29 cellular contexts compared by ENCODE assay signal in the genomic region with DNA sequence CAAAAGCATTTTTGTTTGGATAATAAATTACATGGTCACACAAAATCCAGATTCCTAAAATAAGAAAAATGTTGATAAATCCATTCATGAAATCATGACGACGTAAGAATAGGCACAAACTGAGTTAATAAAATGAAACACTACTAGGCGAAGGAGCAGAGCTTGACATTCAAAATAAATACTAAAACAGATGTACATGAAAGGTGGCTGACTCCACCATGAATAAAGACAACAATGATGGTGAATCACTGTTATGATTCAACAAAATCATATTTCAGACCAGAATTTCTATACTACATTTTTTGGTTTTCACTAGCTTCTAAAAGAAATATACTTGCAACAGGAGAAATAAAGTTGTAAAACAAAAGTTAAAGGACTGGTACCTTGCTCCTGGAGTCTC.
DNase-seq lines count a peak whose midpoint lies in the region; ATAC-seq and TF ChIP-seq lines count a peak whose summit lies in the region.
"Had no signal": no experiment of that assay in that cellular context is flagged by ENCODE, and none has a peak within 500 bp of the region (broad histone marks: within the 10 kb centered on the region; RNA-seq: fewer than 3 reads in every experiment).

No MANE protein-coding gene starts in this region.

- ATAC-seq in activated naive CD4-positive, alpha-beta T cell treated with anti-CD3 and anti-CD28 coated beads, Interleukin-2, amount 50 U/mL, for 72 hours = no peak
- ATAC-seq in HG03342 (IDR thresholded peaks at IDR 0.05; ENCODE audit: unreplicated experiment) = no peak
- no peak for ATAC-seq in HG03135 (IDR thresholded peaks at IDR 0.05; ENCODE audit: unreplicated experiment)
- ATAC-seq: A549, esophagus mucosa, HCT116 had no signal

- H3K4me3 Mint-ChIP-seq in activated naive CD4-positive, alpha-beta T cell treated with anti-CD3 and anti-CD28 coated beads, Interleukin-2, amount 50 U/mL, for 24 hours = no peak overlapping the region
- H3K4me3 Mint-ChIP-seq: activated naive CD4-positive, alpha-beta T cell treated with anti-CD3 and anti-CD28 coated beads for 36 hours; T-helper 1 cell treated with Interleukin-12 subunit alpha and Interleukin-12 subunit beta and Interleukin-4 antibody, amounts not matched to agents 30 μg/mL and 1 μg/mL, for 36 hours had no signal

- H3K4me1 ChIP-seq in skeletal muscle satellite cell (ENCODE audit: control insufficient read depth, insufficient read depth, low read length) = peaks cover 18% of the 10 kb centered on the region
- no peaks in the 10 kb centered on the region for H3K4me1 ChIP-seq in testis
- H3K4me1 ChIP-seq: A549, BE2C, Peyer's patch, SJCRH30, suprapubic skin had no signal

- H3K36me3 ChIP-seq in skeletal muscle satellite cell (ENCODE audit: insufficient read depth, low read length) (peaks cover 26% of the 10 kb centered on the region), testis (ENCODE audit: low read depth, missing control alignments) (no peaks in the 10 kb centered on the region)
- H3K36me3 ChIP-seq: BE2C had no signal

- TF ChIP-seq CTCF in astrocyte of the spinal cord (IDR thresholded peaks at IDR 0.05; ENCODE audit: low read depth, low read length) = no peak
- no peak for TF ChIP-seq CTCF in fibroblast of mammary gland (conservative IDR thresholded peaks at IDR 0.05; ENCODE audit: control insufficient read depth, insufficient read depth, low read depth, low read length)
- TF ChIP-seq CTCF in testis (IDR thresholded peaks at IDR 0.05) = no peak

- WGBS in testis, 2 donors = 82 to 91% methylated on average over 3 of the region's 3 CpGs

- H3K4me3 ChIP-seq in astrocyte of the spinal cord (ENCODE audit: low read depth, low read length) (no peak overlapping the region), fibroblast of mammary gland (ENCODE audit: control insufficient read depth, low read depth, low read length) (no peak overlapping the region), skeletal muscle satellite cell (ENCODE audit: low read length) (peak overlapping the region; percentile 32), testis (no peak overlapping the region)
- H3K4me3 ChIP-seq: A549, Peyer's patch, SJCRH30, suprapubic skin had no signal

- peak overlapping the region; percentile 56 for H3K4me2 ChIP-seq in skeletal muscle satellite cell (ENCODE audit: low read length)
- H3K4me2 ChIP-seq: A549 had no signal

- no peaks in the 10 kb centered on the region for H3K4me1 Mint-ChIP-seq in activated naive CD4-positive, alpha-beta T cell treated with anti-CD3 and anti-CD28 coated beads, Interleukin-2, amount 50 U/mL, for 24 hours

- in situ Hi-C loops in astrocyte of the spinal cord (cut with HindIII; ENCODE audit: low sequenced_read_pairs) = no loop called here

- H3K27ac ChIP-seq in testis = no peak overlapping the region
- H3K27ac ChIP-seq: A549, HL-60, Peyer's patch, SJCRH30, suprapubic skin had no signal

- no peaks in the 10 kb centered on the region for H3K9me3 Mint-ChIP-seq in activated naive CD4-positive, alpha-beta T cell treated with anti-CD3 and anti-CD28 coated beads, Interleukin-2, amount 50 U/mL, for 24 hours
- no peaks in the 10 kb centered on the region for H3K9me3 Mint-ChIP-seq in activated naive CD4-positive, alpha-beta T cell treated with anti-CD3 and anti-CD28 coated beads, Interleukin-2, amount 50 U/mL, for 72 hours
- H3K9me3 Mint-ChIP-seq: activated naive CD4-positive, alpha-beta T cell treated with anti-CD3 and anti-CD28 coated beads for 36 hours; T-helper 1 cell treated with Interleukin-12 subunit alpha and Interleukin-12 subunit beta and Interleukin-4 antibody, amounts not matched to agents 30 μg/mL and 1 μg/mL, for 36 hours had no signal

- intact Hi-C loops in testis (cut with DNase I; ENCODE audit: low total_unique reads) = no loop called here

- H3K36me3 Mint-ChIP-seq in activated naive CD4-positive, alpha-beta T cell treated with anti-CD3 and anti-CD28 coated beads, Interleukin-2, amount 50 U/mL, for 24 hours = peaks cover 5% of the 10 kb centered on the region
- peaks cover 0 to 9% of the 10 kb centered on the region in 2 donors for H3K36me3 Mint-ChIP-seq in activated naive CD4-positive, alpha-beta T cell treated with anti-CD3 and anti-CD28 coated beads, Interleukin-2, amount 50 U/mL, for 72 hours

- no peak for DNase-seq in activated naive CD4-positive, alpha-beta T cell treated with anti-CD3 and anti-CD28 coated beads, Interleukin-2, amount 50 U/mL, for 72 hours (ENCODE audit: low spot score in 2 of 2)
- DNase-seq in astrocyte of the spinal cord (ENCODE audit: low read depth, low spot score) (peak; percentile 30), fibroblast of mammary gland (ENCODE audit: low read depth) (peak; percentile 59), testis (no peak)
- DNase-seq: activated CD4-positive, alpha-beta T cell treated with anti-CD3 and anti-CD28 coated beads for 1 hour; activated CD8-positive, alpha-beta memory T cell treated with anti-CD3 and anti-CD28 coated beads for 24 hours; activated naive CD4-positive, alpha-beta T cell treated with anti-CD3 and anti-CD28 coated beads for 36 hours; activated T-cell treated with anti-CD3 and anti-CD28 coated beads, Interleukin-2, amount 50 U/mL, for 48 hours; aorta; BE2C; COR-L47; DND-41; effector CD4-positive, alpha-beta T cell; kidney glomerular epithelial cell; NCI-H187 treated with DMSO at 0.1 percent for 48 hours; Peyer's patch; SJCRH30; small intestine; stimulated activated CD4-positive, alpha-beta T cell treated with anti-CD3 and anti-CD28 coated beads, Interleukin-2, amount 100 ng/mL, for 24 hours had no signal

- H3K9ac ChIP-seq in skeletal muscle satellite cell (ENCODE audit: low read depth, low read length) = no peak overlapping the region

- H3K27me3 ChIP-seq in skeletal muscle satellite cell (ENCODE audit: control insufficient read depth, insufficient read depth, low read length) (no peaks in the 10 kb centered on the region), testis (no peaks in the 10 kb centered on the region)
- H3K27me3 ChIP-seq: BE2C, Peyer's patch, SJCRH30, suprapubic skin had no signal

- no peaks in the 10 kb centered on the region for H3K27me3 Mint-ChIP-seq in activated naive CD4-positive, alpha-beta T cell treated with anti-CD3 and anti-CD28 coated beads, Interleukin-2, amount 50 U/mL, for 24 hours

- no peak for TF ChIP-seq POLR2A in testis (IDR thresholded peaks at IDR 0.05)

- H3K9me3 ChIP-seq in skeletal muscle satellite cell (replicated peaks; ENCODE audit: low read length) (no peaks in the 10 kb centered on the region), testis (no peaks in the 10 kb centered on the region)
- H3K9me3 ChIP-seq: A549, BE2C, Peyer's patch, SJCRH30, suprapubic skin had no signal

- H3K27ac Mint-ChIP-seq in activated naive CD4-positive, alpha-beta T cell treated with anti-CD3 and anti-CD28 coated beads, Interleukin-2, amount 50 U/mL, for 24 hours = peak overlapping the region; percentile 52
- no peak overlapping the region for H3K27ac Mint-ChIP-seq in activated naive CD4-positive, alpha-beta T cell treated with anti-CD3 and anti-CD28 coated beads, Interleukin-2, amount 50 U/mL, for 72 hours
- H3K27ac Mint-ChIP-seq: activated naive CD4-positive, alpha-beta T cell treated with anti-CD3 and anti-CD28 coated beads for 36 hours; T-helper 1 cell treated with Interleukin-12 subunit alpha and Interleukin-12 subunit beta and Interleukin-4 antibody, amounts not matched to agents 30 μg/mL and 1 μg/mL, for 36 hours had no signal

Comparison
In these comparisons a context has a peak if more than half of its experiments do, and no peak if none do; other contexts are left out.
1. DNase-seq: peak in astrocyte of the spinal cord (single experiment) and fibroblast of mammary gland (single experiment); none in activated naive CD4-positive, alpha-beta T cell treated with anti-CD3 and anti-CD28 coated beads, Interleukin-2, amount 50 U/mL, for 72 hours (0 of 2) and testis (single experiment).